In genomic region chr6:50921378-50921777, GRCh38 we compare ENCODE assay signal across 1 cellular context.
A peak's percentile ranks its signal among the peaks of the same experiment; 100 is the strongest.
DNase-seq lines count a peak whose midpoint lies in the region; ATAC-seq lines count a peak whose summit lies in the region.
"Not testable (repeated sequence)": the region's sequence is repeated elsewhere in the genome, so short reads cannot be mapped to it uniquely, and the experiment has no call there.

No MANE protein-coding gene starts in this region.

- ATAC-seq in Right ventricle myocardium inferior = not testable (repeated sequence)

- peak; percentile 20 for DNase-seq in Right ventricle myocardium inferior (ENCODE audit: missing footprints)

- intact Hi-C loops in Right ventricle myocardium inferior (cut with DNase I) = not testable (repeated sequence)
